9 cellular contexts compared by ENCODE assay signal in the genomic region with DNA sequence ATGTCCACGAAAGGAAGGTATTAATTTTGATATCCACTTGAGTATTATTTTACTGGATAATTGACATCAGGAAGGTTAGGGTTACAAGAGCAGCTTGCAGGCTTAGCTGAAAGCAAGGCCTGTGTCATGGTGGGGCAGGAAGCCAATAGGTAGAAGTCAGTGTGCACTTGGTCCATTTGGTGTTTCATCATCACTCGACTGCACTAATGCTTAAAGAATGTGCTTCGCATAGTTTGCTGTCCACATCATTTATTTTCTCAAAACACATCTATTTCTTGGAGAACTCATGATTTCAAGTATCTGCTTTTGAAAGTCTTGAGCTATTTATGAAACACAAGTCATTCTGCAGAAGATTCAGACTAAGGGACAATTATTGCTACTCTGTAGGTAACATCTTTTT. TPM values are rescaled to one million over a fixed set of nuclear protein-coding genes. Genes with fewer than 3 reads are reported as not detected.
DNase-seq lines count a peak whose midpoint lies in the region; ATAC-seq lines count a peak whose summit lies in the region.
"Had no signal": no experiment of that assay in that cellular context is flagged by ENCODE, and none has a peak within 500 bp of the region (broad histone marks: within the 10 kb centered on the region; RNA-seq: fewer than 3 reads in every experiment).

No MANE protein-coding gene starts in this region.

- H3K36me3 Mint-ChIP-seq in activated naive CD4-positive, alpha-beta T cell treated with anti-CD3 and anti-CD28 coated beads for 36 hours (ENCODE audit: low read depth): peaks cover 1% of the 10 kb centered on the region

- CTCF ChIA-PET in activated naive CD4-positive, alpha-beta T cell treated with anti-CD3 and anti-CD28 coated beads for 36 hours (lab: Charles Lee): no interaction called here

- intact Hi-C loops in activated naive CD4-positive, alpha-beta T cell treated with anti-CD3 and anti-CD28 coated beads for 36 hours (cut with micrococcal nuclease): no loop called here

- H3K27ac Mint-ChIP-seq in activated naive CD4-positive, alpha-beta T cell treated with anti-CD3 and anti-CD28 coated beads for 36 hours: no peak overlapping the region

- H3K27ac ChIP-seq in epithelial cell of prostate: peak overlapping the region; percentile 60
- H3K27ac ChIP-seq: SK-N-MC had no signal

- H3K9me3 Mint-ChIP-seq in activated naive CD4-positive, alpha-beta T cell treated with anti-CD3 and anti-CD28 coated beads for 36 hours: peaks cover 16% of the 10 kb centered on the region

- DNase-seq in AG08396 (ENCODE audit: low spot score): peak; percentile 92
- peak; percentile 59 for DNase-seq in NCI-H460 (ENCODE audit: extremely low read depth, low read depth)
- DNase-seq in epithelial cell of prostate (ENCODE audit: low read depth, low spot score): peak; percentile 74
- DNase-seq in mucosa of gallbladder (ENCODE audit: low spot score): peak; percentile 69
- no peak for DNase-seq in activated naive CD4-positive, alpha-beta T cell treated with anti-CD3 and anti-CD28 coated beads for 36 hours
- no peak for DNase-seq in cerebellum (ENCODE audit: low spot score)
- DNase-seq in DMS79 (lab: John Stamatoyannopoulos, UW): no peak

- H3K4me3 Mint-ChIP-seq in activated naive CD4-positive, alpha-beta T cell treated with anti-CD3 and anti-CD28 coated beads for 36 hours: no peak overlapping the region

- ATAC-seq in HG02798 (IDR thresholded peaks at IDR 0.05; ENCODE audit: poor library complexity, unreplicated experiment): no peak

- H3K27me3 Mint-ChIP-seq in activated naive CD4-positive, alpha-beta T cell treated with anti-CD3 and anti-CD28 coated beads for 36 hours (ENCODE audit: low read depth): peaks cover 4% of the 10 kb centered on the region

- H3K4me1 Mint-ChIP-seq in activated naive CD4-positive, alpha-beta T cell treated with anti-CD3 and anti-CD28 coated beads for 36 hours (ENCODE audit: low read depth): peaks cover 2% of the 10 kb centered on the region

RNA-seq across cellular contexts. Expression of a gene that starts 59.6 kb away (rescaled TPM):
- not detected in 2 replicates for total RNA-seq in NCI-H460 (2014; rRNA removed; shearing (Covaris generic))
- polyA plus RNA-seq in NCI-H460 (2014; cell fraction: nucleus; rRNA removed): not detected in 2 replicates
- total RNA-seq in mucosa of gallbladder (11.3 TPM), cerebellum (9.0 TPM)
- not detected for total RNA-seq in activated naive CD4-positive, alpha-beta T cell treated with anti-CD3 and anti-CD28 coated beads for 36 hours

Comparison
In these comparisons a context has a peak if more than half of its experiments do, and no peak if none do; other contexts are left out.
1. DNase-seq: peak in AG08396 (single experiment), NCI-H460 (single experiment), epithelial cell of prostate (single experiment) and mucosa of gallbladder (single experiment); none in activated naive CD4-positive, alpha-beta T cell treated with anti-CD3 and anti-CD28 coated beads for 36 hours (single experiment), cerebellum (single experiment) and DMS79 (single experiment).